24 cellular contexts compared by ENCODE assay signal in genomic region chr4:60019180-60019579, GRCh38.
"Had no signal": no experiment of that assay in that cellular context is flagged by ENCODE, and none has a peak within 500 bp of the region (broad histone marks: within the 10 kb centered on the region; RNA-seq: fewer than 3 reads in every experiment).

No MANE protein-coding gene starts in this region.

- H3K4me3 ChIP-seq: hepatocyte, left lung, lower lobe of right lung, neural progenitor cell, ovary, right atrium auricular region, sigmoid colon, skin epidermis, testis, tibial nerve, upper lobe of right lung, vagina had no signal

- H3K4me1 ChIP-seq: left lung, lower lobe of right lung, neural progenitor cell, right atrium auricular region, sigmoid colon, testis, tibial nerve, upper lobe of right lung, vagina had no signal

- H3K36me3 Mint-ChIP-seq: memory B cell; natural killer cell treated with Interleukin-12 subunit alpha and Interleukin-12 subunit beta and Interleukin-15 and Interleukin-18, amount 100 ng/mL, for 72 hours; neural progenitor cell; stimulated activated naive B cell treated with anti-CD40 and anti-IgM and Interleukin-4, amounts not matched to agents 10 μg/mL and 1 μg/mL and 100 μg/mL, for 72 hours had no signal

- H2AFZ ChIP-seq: hepatocyte, neural progenitor cell had no signal

- H3K36me3 ChIP-seq: left lung, lower lobe of right lung, neural progenitor cell, ovary, right atrium auricular region, sigmoid colon, tibial nerve, upper lobe of right lung, vagina had no signal

- H3K79me2 ChIP-seq: hepatocyte had no signal

- H3K27ac ChIP-seq: hepatocyte, left lung, lower lobe of right lung, neural progenitor cell, ovary, right atrium auricular region, sigmoid colon, skin epidermis, testis, tibial nerve, upper lobe of right lung, vagina had no signal

- H3K4me1 Mint-ChIP-seq: memory B cell; stimulated activated naive B cell treated with anti-CD40 and anti-IgM and Interleukin-4, amounts not matched to agents 10 μg/mL and 1 μg/mL and 100 μg/mL, for 72 hours; stimulated activated naive CD8-positive, alpha-beta T cell treated with anti-CD3 and anti-CD28 coated beads, Interleukin-15, amount 100 ng/mL, for 72 hours had no signal

- DNase-seq: dermis blood vessel endothelial cell; foreskin melanocyte; head of caudate nucleus; islet precursor cell; left lung; lower lobe of right lung; midbrain; nucleus accumbens; ovary; sigmoid colon; stimulated activated CD4-positive, alpha-beta T cell treated with anti-CD3 and anti-CD28 coated beads, Interleukin-2, amount 100 ng/mL, for 24 hours; stimulated activated CD4-positive, alpha-beta T cell treated with anti-CD3 and anti-CD28 coated beads, Interleukin-4, amount 100 ng/mL, for 4 hours; stimulated activated naive B cell treated with anti-CD40 and anti-IgM and Interleukin-4, amounts not matched to agents 10 μg/mL and 1 μg/mL and 100 μg/mL, for 72 hours; stimulated activated naive CD8-positive, alpha-beta T cell treated with anti-CD3 and anti-CD28 coated beads, Interleukin-15, amount 100 ng/mL, for 72 hours; testis; upper lobe of right lung had no signal

- H3K4me3 Mint-ChIP-seq: memory B cell; natural killer cell treated with Interleukin-12 subunit alpha and Interleukin-12 subunit beta and Interleukin-15 and Interleukin-18, amount 100 ng/mL, for 72 hours; neural progenitor cell; stimulated activated naive B cell treated with anti-CD40 and anti-IgM and Interleukin-4, amounts not matched to agents 10 μg/mL and 1 μg/mL and 100 μg/mL, for 72 hours; stimulated activated naive CD8-positive, alpha-beta T cell treated with anti-CD3 and anti-CD28 coated beads, Interleukin-15, amount 100 ng/mL, for 72 hours had no signal

- H3K9me3 ChIP-seq: left lung, lower lobe of right lung, ovary, right atrium auricular region, sigmoid colon, testis, tibial nerve, upper lobe of right lung, vagina had no signal

- H3K9ac ChIP-seq: neural progenitor cell had no signal

- H3K9me3 Mint-ChIP-seq: memory B cell; neural progenitor cell; stimulated activated naive B cell treated with anti-CD40 and anti-IgM and Interleukin-4, amounts not matched to agents 10 μg/mL and 1 μg/mL and 100 μg/mL, for 72 hours; stimulated activated naive CD8-positive, alpha-beta T cell treated with anti-CD3 and anti-CD28 coated beads, Interleukin-15, amount 100 ng/mL, for 72 hours had no signal

- H3K27me3 Mint-ChIP-seq: memory B cell; natural killer cell treated with Interleukin-12 subunit alpha and Interleukin-12 subunit beta and Interleukin-15 and Interleukin-18, amount 100 ng/mL, for 72 hours; stimulated activated naive B cell treated with anti-CD40 and anti-IgM and Interleukin-4, amounts not matched to agents 10 μg/mL and 1 μg/mL and 100 μg/mL, for 72 hours; stimulated activated naive CD8-positive, alpha-beta T cell treated with anti-CD3 and anti-CD28 coated beads, Interleukin-15, amount 100 ng/mL, for 72 hours had no signal

- H3K27ac Mint-ChIP-seq: memory B cell; natural killer cell treated with Interleukin-12 subunit alpha and Interleukin-12 subunit beta and Interleukin-15 and Interleukin-18, amount 100 ng/mL, for 72 hours; neural progenitor cell; stimulated activated naive B cell treated with anti-CD40 and anti-IgM and Interleukin-4, amounts not matched to agents 10 μg/mL and 1 μg/mL and 100 μg/mL, for 72 hours; stimulated activated naive CD8-positive, alpha-beta T cell treated with anti-CD3 and anti-CD28 coated beads, Interleukin-15, amount 100 ng/mL, for 72 hours had no signal

- H3K4me2 ChIP-seq: hepatocyte, neural progenitor cell had no signal

- ATAC-seq: left lung; lower lobe of right lung; natural killer cell treated with Interleukin-12 subunit alpha and Interleukin-12 subunit beta and Interleukin-15 and Interleukin-18, amount 100 ng/mL, for 72 hours; stimulated activated naive B cell treated with anti-CD40 and anti-IgM and Interleukin-4, amounts not matched to agents 10 μg/mL and 1 μg/mL and 100 μg/mL, for 72 hours; stimulated activated naive CD8-positive, alpha-beta T cell treated with anti-CD3 and anti-CD28 coated beads, Interleukin-15, amount 100 ng/mL, for 72 hours; upper lobe of right lung had no signal

- H3K27me3 ChIP-seq: hepatocyte, left lung, neural progenitor cell, ovary, right atrium auricular region, sigmoid colon, testis, tibial nerve, upper lobe of right lung, vagina had no signal
